Comparison of ENCODE assay signal across 17 cellular contexts in genomic region chr16:66399031-66399430, GRCh38. TPM values are rescaled to one million over a fixed set of nuclear protein-coding genes. Genes with fewer than 3 reads are reported as not detected.
"Had no signal": no experiment of that assay in that cellular context is flagged by ENCODE, and none has a peak within 500 bp of the region (broad histone marks: within the 10 kb centered on the region; RNA-seq: fewer than 3 reads in every experiment).

No MANE protein-coding gene starts in this region.

- H3K79me2 ChIP-seq: parathyroid adenoma had no signal

- H3K4me1 ChIP-seq: breast epithelium, lower lobe of right lung, parathyroid adenoma, sigmoid colon, spleen had no signal

- H2AFZ ChIP-seq: parathyroid adenoma had no signal

- H3K4me1 Mint-ChIP-seq: activated CD4-positive, alpha-beta T cell treated with anti-CD3 and anti-CD28 coated beads, Interleukin-2, amount 10 ng/mL, durations not matched to agents 7 days and 5 days; activated naive CD4-positive, alpha-beta T cell treated with anti-CD3 and anti-CD28 coated beads, Interleukin-2, amount 50 U/mL, for 24 hours; naive thymus-derived CD8-positive, alpha-beta T cell; stimulated activated naive B cell treated with anti-CD40 and anti-IgM and Interleukin-4, amounts not matched to agents 10 μg/mL and 1 μg/mL and 100 μg/mL, for 72 hours had no signal

- H3K4me3 ChIP-seq: breast epithelium, esophagus muscularis mucosa, lower lobe of right lung, sigmoid colon, spleen, thyroid gland had no signal

- H3K36me3 Mint-ChIP-seq: activated naive CD4-positive, alpha-beta T cell treated with anti-CD3 and anti-CD28 coated beads, Interleukin-2, amount 50 U/mL, for 24 hours; naive thymus-derived CD8-positive, alpha-beta T cell; stimulated activated naive B cell treated with anti-CD40 and anti-IgM and Interleukin-4, amounts not matched to agents 10 μg/mL and 1 μg/mL and 100 μg/mL, for 72 hours had no signal

- H3K27ac Mint-ChIP-seq: activated CD4-positive, alpha-beta T cell treated with anti-CD3 and anti-CD28 coated beads, Interleukin-2, amount 10 ng/mL, durations not matched to agents 7 days and 5 days; activated naive CD4-positive, alpha-beta T cell treated with anti-CD3 and anti-CD28 coated beads, Interleukin-2, amount 50 U/mL, for 24 hours; naive thymus-derived CD8-positive, alpha-beta T cell; stimulated activated naive B cell treated with anti-CD40 and anti-IgM and Interleukin-4, amounts not matched to agents 10 μg/mL and 1 μg/mL and 100 μg/mL, for 72 hours had no signal

- H3K9me3 ChIP-seq: breast epithelium, esophagus muscularis mucosa, lower lobe of right lung, sigmoid colon, spleen, thyroid gland had no signal

- DNase-seq: activated CD4-positive, alpha-beta T cell treated with anti-CD3 and anti-CD28 coated beads, Interleukin-2, amount 10 ng/mL, durations not matched to agents 7 days and 5 days; activated gamma-delta T cell; effector CD4-positive, alpha-beta T cell; foreskin melanocyte; lower lobe of right lung; naive thymus-derived CD8-positive, alpha-beta T cell; sigmoid colon; spleen; stimulated activated naive B cell treated with anti-CD40 and anti-IgM and Interleukin-4, amounts not matched to agents 10 μg/mL and 1 μg/mL and 100 μg/mL, for 72 hours; thyroid gland had no signal

- H3K9ac ChIP-seq: parathyroid adenoma had no signal

- H3K27me3 ChIP-seq: esophagus muscularis mucosa, sigmoid colon, thyroid gland had no signal

- H3K36me3 ChIP-seq: breast epithelium, sigmoid colon had no signal

- H3K27me3 Mint-ChIP-seq: activated naive CD4-positive, alpha-beta T cell treated with anti-CD3 and anti-CD28 coated beads, Interleukin-2, amount 50 U/mL, for 24 hours had no signal

- H3K4me3 Mint-ChIP-seq: activated CD4-positive, alpha-beta T cell treated with anti-CD3 and anti-CD28 coated beads, Interleukin-2, amount 10 ng/mL, durations not matched to agents 7 days and 5 days; activated naive CD4-positive, alpha-beta T cell treated with anti-CD3 and anti-CD28 coated beads, Interleukin-2, amount 50 U/mL, for 24 hours; naive thymus-derived CD8-positive, alpha-beta T cell; stimulated activated naive B cell treated with anti-CD40 and anti-IgM and Interleukin-4, amounts not matched to agents 10 μg/mL and 1 μg/mL and 100 μg/mL, for 72 hours had no signal

- FAIRE-seq: astrocyte had no signal

- H3K9me3 Mint-ChIP-seq: activated CD4-positive, alpha-beta T cell treated with anti-CD3 and anti-CD28 coated beads, Interleukin-2, amount 10 ng/mL, durations not matched to agents 7 days and 5 days; activated naive CD4-positive, alpha-beta T cell treated with anti-CD3 and anti-CD28 coated beads, Interleukin-2, amount 50 U/mL, for 24 hours; naive thymus-derived CD8-positive, alpha-beta T cell; stimulated activated naive B cell treated with anti-CD40 and anti-IgM and Interleukin-4, amounts not matched to agents 10 μg/mL and 1 μg/mL and 100 μg/mL, for 72 hours had no signal

- H3K27ac ChIP-seq: breast epithelium, esophagus muscularis mucosa, lower lobe of right lung, parathyroid adenoma, sigmoid colon, spleen, thyroid gland had no signal

- ATAC-seq: activated CD4-positive, CD25-positive, alpha-beta regulatory T cell treated with anti-CD3 and anti-CD28 coated beads, Interleukin-2, amount 50 U/mL, for 24 hours; lower lobe of right lung; naive thymus-derived CD8-positive, alpha-beta T cell; stimulated activated naive B cell treated with anti-CD40 and anti-IgM and Interleukin-4, amounts not matched to agents 10 μg/mL and 1 μg/mL and 100 μg/mL, for 72 hours had no signal

RNA-seq across cellular contexts. Expression of gene BEAN1, which starts 28.1 kb away (rescaled TPM):
- total RNA-seq: activated CD4-positive, alpha-beta T cell treated with anti-CD3 and anti-CD28 coated beads, Interleukin-2, amount 10 ng/mL, durations not matched to agents 7 days and 5 days; naive thymus-derived CD8-positive, alpha-beta T cell; T-helper 1 cell treated with Interleukin-12 subunit alpha and Interleukin-12 subunit beta and Interleukin-4 antibody, amounts not matched to agents 30 ng/mL and 1 ng/mL, for 36 hours had no signal

RNA-seq across cellular contexts. Expression of gene CDH5, which starts 32.5 kb away (rescaled TPM):
- total RNA-seq: activated CD4-positive, alpha-beta T cell treated with anti-CD3 and anti-CD28 coated beads, Interleukin-2, amount 10 ng/mL, durations not matched to agents 7 days and 5 days; naive thymus-derived CD8-positive, alpha-beta T cell; T-helper 1 cell treated with Interleukin-12 subunit alpha and Interleukin-12 subunit beta and Interleukin-4 antibody, amounts not matched to agents 30 ng/mL and 1 ng/mL, for 36 hours had no signal
